ENCODE assay signal across 8 cellular contexts in genomic region chr19:52897149-52897935, GRCh38. TPM values are rescaled to one million over a fixed set of nuclear protein-coding genes. Genes with fewer than 3 reads are reported as not detected.
DNase-seq lines count a peak whose midpoint lies in the region; ATAC-seq, FAIRE-seq and TF ChIP-seq lines count a peak whose summit lies in the region.

Gene ZNF320 (minus strand): TSS chr19:52897635. CDS start chr19:52890255, 7,380 bp downstream.

- H3K4me1 ChIP-seq in keratinocyte (ENCODE audit: control insufficient read depth, extremely low read depth, insufficient read depth, low read length): peaks cover 4% of the 10 kb centered on the region
- H3K4me1 ChIP-seq in HAP-1: no peaks in the 10 kb centered on the region

- peak; percentile 96 for ATAC-seq in HG02852 (IDR thresholded peaks at IDR 0.05; ENCODE audit: unreplicated experiment)

- TF ChIP-seq CTCF in GM13976 (IDR thresholded peaks at IDR 0.05; ENCODE audit: borderline replicate concordance, control extremely low read depth, extremely low read depth, insufficient read depth, missing control alignments) (no peak), keratinocyte (optimal IDR thresholded peaks at IDR 0.05 in 1 of 3, IDR thresholded peaks at IDR 0.05 in 1 of 3, conservative IDR thresholded peaks at IDR 0.05 in 1 of 3; ENCODE audit: extremely low read depth in 1 of 3, insufficient read depth in 2 of 3, low read length in 3 of 3) (no peak)

- peak within 1 kb of the TSS; percentile 91 for H3K27ac ChIP-seq in keratinocyte (ENCODE audit: control insufficient read depth, insufficient read depth, low read length)

- peak within 1 kb of the TSS; percentile 61 to 95 (median 91) for H3K4me3 ChIP-seq in keratinocyte (ENCODE audit: control insufficient read depth in 2 of 3, extremely low read depth in 1 of 3, insufficient read depth in 2 of 3, low read depth in 1 of 3, low read length in 3 of 3)
- H3K4me3 ChIP-seq in HAP-1: no peak within 1 kb of the TSS

- H3K36me3 ChIP-seq in keratinocyte (ENCODE audit: control insufficient read depth in 2 of 2, extremely low read depth in 1 of 2, insufficient read depth in 2 of 2, low read length in 2 of 2): peaks cover 0 to 6% of the 10 kb centered on the region in 2 experiments
- no peaks in the 10 kb centered on the region for H3K36me3 ChIP-seq in HAP-1 (replicated peaks)

- peak within 1 kb of the TSS; percentile 82 for H3K4me2 ChIP-seq in keratinocyte (ENCODE audit: control insufficient read depth, extremely low read depth, insufficient read depth, low read depth, low read length)

- peak within 1 kb of the TSS; percentile 91 for H3K9ac ChIP-seq in keratinocyte (ENCODE audit: control insufficient read depth, extremely low read depth, insufficient read depth, low read length)

- no peaks in the 10 kb centered on the region for H4K20me1 ChIP-seq in keratinocyte (ENCODE audit: control insufficient read depth, extremely low read depth, insufficient read depth, low read length)

- H3K27me3 ChIP-seq in keratinocyte (ENCODE audit: control insufficient read depth, extremely low read depth, insufficient read depth, low read length): no peaks in the 10 kb centered on the region
- no peaks in the 10 kb centered on the region for H3K27me3 ChIP-seq in HAP-1 (ENCODE audit: low read depth)

- dilution Hi-C loops in keratinocyte (cut with MboI; ENCODE audit: extremely low pct_ligation_motif_present, low sequenced_read_pairs): no loop called here

- FAIRE-seq in keratinocyte (lab: Jason Lieb, UNC): peak; percentile 64

- peaks cover 21% of the 10 kb centered on the region for H3K79me2 ChIP-seq in keratinocyte (ENCODE audit: control insufficient read depth, insufficient read depth, low read length)

- in situ Hi-C loops in GM13976 (cut with MboI; ENCODE audit: low sequenced_read_pairs, unreplicated experiment): no loop called here
- in situ Hi-C loops in HAP-1 (cut with MboI; ENCODE audit: low sequenced_read_pairs): no loop called here

- H3K9me3 ChIP-seq in keratinocyte (ENCODE audit: control insufficient read depth, low read depth, low read length) (peaks cover 3% of the 10 kb centered on the region), HAP-1 (no peaks in the 10 kb centered on the region)

- peak within 1 kb of the TSS; percentile 96 for H2AFZ ChIP-seq in keratinocyte (ENCODE audit: control insufficient read depth, low read length)

- no peaks in the 10 kb centered on the region for H3K9me1 ChIP-seq in keratinocyte (ENCODE audit: control insufficient read depth, extremely low read depth, insufficient read depth, low read length)

- DNase-seq in GM13976 (ENCODE audit: low spot score) (peak; percentile 96), NCI-H2029 (lab: John Stamatoyannopoulos, UW) (peak; percentile 93), keratinocyte (ENCODE audit: low read depth, low spot score) (peak; percentile 46), HAP-1 (ENCODE audit: low spot score in 2 of 2) (no peak)
- DNase-seq in activated CD4-positive, CD25-positive, alpha-beta regulatory T cell (lab: John Stamatoyannopoulos, UW): peak; percentile 75 to 82 (median 81)
- DNase-seq in central memory CD4-positive, alpha-beta T cell: peak; percentile 86
- peak; percentile 90 for DNase-seq in stimulated activated CD4-positive, alpha-beta T cell treated with anti-CD3 and anti-CD28 coated beads, Interleukin-15, amount 100 ng/mL, for 24 hours

RNA-seq across cellular contexts. Expression of gene ZNF320, which starts in this region (rescaled TPM):
- polyA plus RNA-seq in keratinocyte: 10.5 to 29.9 TPM (median 12.5 TPM) in 3 replicates
- polyA plus RNA-seq in keratinocyte (2011; ENCODE audit: low read depth): 17.6 TPM
- polyA plus RNA-seq in keratinocyte (2011; cell fraction: cytosol; rRNA removed): 10.5 and 11.2 TPM in 2 replicates
- 53.7 and 54.5 TPM in 2 replicates for polyA plus RNA-seq in keratinocyte (2011; cell fraction: nucleus; rRNA removed)
- polyA plus RNA-seq in keratinocyte (2012; ENCODE audit: low replicate concordance): 4.8 and 5.9 TPM in 2 replicates
- 12.3 to 24.1 TPM (median 14.4 TPM) in 3 replicates for polyA minus RNA-seq in keratinocyte
- polyA minus RNA-seq in keratinocyte (2011; cell fraction: cytosol; rRNA and poly(A)+ RNA removed): 4.6 TPM
- polyA minus RNA-seq in keratinocyte (2011; cell fraction: nucleus; rRNA and poly(A)+ RNA removed): 14.4 and 30.3 TPM in 2 replicates

Comparison
In these comparisons a context has a peak if more than half of its experiments do, and no peak if none do; other contexts are left out.
1. DNase-seq: peak in GM13976 (single experiment), NCI-H2029 (single experiment), activated CD4-positive, CD25-positive, alpha-beta regulatory T cell (4 of 4), central memory CD4-positive, alpha-beta T cell (single experiment), keratinocyte (single experiment) and stimulated activated CD4-positive, alpha-beta T cell treated with anti-CD3 and anti-CD28 coated beads, Interleukin-15, amount 100 ng/mL, for 24 hours (single experiment); none in HAP-1 (0 of 2).